In genomic region chr2:134460583-134460998, GRCh38 we compare ENCODE assay signal across 7 cellular contexts.
DNase-seq lines count a peak whose midpoint lies in the region; ATAC-seq, FAIRE-seq and TF ChIP-seq lines count a peak whose summit lies in the region.

No MANE protein-coding gene starts in this region.

- H3K36me3 ChIP-seq in Karpas-422 (ENCODE audit: insufficient read depth, low read length) (no peaks in the 10 kb centered on the region), breast epithelium (no peaks in the 10 kb centered on the region)

- H3K9me3 ChIP-seq in Karpas-422 (ENCODE audit: low read length) (no peaks in the 10 kb centered on the region), breast epithelium (no peaks in the 10 kb centered on the region)

- H3K79me2 ChIP-seq in Karpas-422 (ENCODE audit: low read length): no peaks in the 10 kb centered on the region

- H3K27me3 ChIP-seq in Karpas-422 (ENCODE audit: low read length): no peaks in the 10 kb centered on the region
- no peaks in the 10 kb centered on the region for H3K27me3 ChIP-seq in breast epithelium

- intact Hi-C loops in breast epithelium (cut with DNase I; ENCODE audit: low total_unique reads): no loop called here

- no peak for TF ChIP-seq POLR2A in breast epithelium (IDR thresholded peaks at IDR 0.05)

- no peaks in the 10 kb centered on the region; the same call in 1 of the 2 replicates for H3K4me1 ChIP-seq in Karpas-422 (ENCODE audit: low read length)
- no peaks in the 10 kb centered on the region for H3K4me1 ChIP-seq in breast epithelium

- peaks cover 6% of the 10 kb centered on the region; the same call in 1 of the 2 replicates for H4K20me1 ChIP-seq in Karpas-422 (ENCODE audit: insufficient read depth, low read depth, low read length)

- H3K9me2 ChIP-seq in Karpas-422 (replicated peaks; ENCODE audit: insufficient read depth, low read length): no peaks in the 10 kb centered on the region

- no peak for FAIRE-seq in RCC 7860 (lab: Jason Lieb, UNC)

- H3K27ac ChIP-seq in Karpas-422 (ENCODE audit: low read length) (no peak overlapping the region), breast epithelium (no peak overlapping the region)

- peak; percentile 81 for ATAC-seq in GM21619 (IDR thresholded peaks at IDR 0.05; ENCODE audit: unreplicated experiment)

- no peak overlapping the region for H3K4me3 ChIP-seq in Karpas-422 (ENCODE audit: low read length)
- no peak overlapping the region for H3K4me3 ChIP-seq in breast epithelium

- TF ChIP-seq CTCF in GM10248 (IDR thresholded peaks at IDR 0.05; ENCODE audit: control extremely low read depth, extremely low read depth, low read depth, missing control alignments) (peak; percentile 64), breast epithelium (IDR thresholded peaks at IDR 0.05) (peak; percentile 13 to 62 (median 47))

- POLR2A ChIA-PET in GM10248 (lab: Yijun Ruan, JAX): no interaction called here

- no peak overlapping the region for H2AFZ ChIP-seq in Karpas-422 (ENCODE audit: low read length)

- CTCF ChIA-PET in GM10248 (lab: Yijun Ruan, JAX): interaction anchor here (1.0 to 6.2 kb wide), 9 partner anchors 9 to 528 kb away, joined by 3 to 36 read pairs (median 4); no protein-coding TSS in a partner anchor

- no peak overlapping the region for H3K9ac ChIP-seq in Karpas-422 (ENCODE audit: low read length)

- DNase-seq in GM10248 (ENCODE audit: extremely low spot score) (peak; percentile 76), Karpas-422 (peak; percentile 85), RCC 7860 (ENCODE audit: low spot score) (peak; percentile 29), breast epithelium (ENCODE audit: low spot score in 2 of 2) (peak; percentile 59 to 62), inferior parietal cortex (ENCODE audit: extremely low spot score) (peak; percentile 67)
- peak; percentile 45 for DNase-seq in stimulated activated CD8-positive, alpha-beta memory T cell treated with anti-CD3 and anti-CD28 coated beads, Interleukin-4, amount 100 ng/mL, for 48 hours

- no peak overlapping the region for H3K4me2 ChIP-seq in Karpas-422 (ENCODE audit: low read depth, low read length, poor library complexity, severe bottlenecking)

Comparison
In these comparisons a context has a peak if more than half of its experiments do, and no peak if none do; other contexts are left out.
1. DNase-seq: peak in every context shown above with its lines; median percentile 85 in Karpas-422; 76 in GM10248; 67 in inferior parietal cortex; 60 in breast epithelium; 45 in stimulated activated CD8-positive, alpha-beta memory T cell treated with anti-CD3 and anti-CD28 coated beads, Interleukin-4, amount 100 ng/mL, for 48 hours; 29 in RCC 7860.